In genomic region chr18:63213936-63214671, GRCh38 we compare ENCODE assay signal across 2 cellular contexts.
TF ChIP-seq lines count a peak whose summit lies in the region.

No MANE protein-coding gene starts in this region.

TF ChIP-seq in GM12891, 5 proteins besides CTCF, POLR2A, EP300 and RAD21 (continued from another document):
- no peak for TF ChIP-seq POU2F2 (IDR thresholded peaks at IDR 0.05; ENCODE audit: low read depth, low read length)

TF ChIP-seq in H1, 55 proteins besides CTCF, POLR2A, EP300 and RAD21 (continued from another document):
- TF ChIP-seq POLR2AphosphoS5 (IDR thresholded peaks at IDR 0.05; ENCODE audit: low read depth, low read length) (no peak), SP2 (IDR thresholded peaks at IDR 0.05; ENCODE audit: low read length) (no peak), BACH1 (IDR thresholded peaks at IDR 0.05; ENCODE audit: low read length) (no peak), ATF2 (IDR thresholded peaks at IDR 0.05; ENCODE audit: low read length) (no peak), KDM1A (IDR thresholded peaks at IDR 0.05; ENCODE audit: borderline replicate concordance, low read length) (no peak), JUND (IDR thresholded peaks at IDR 0.05; ENCODE audit: low read length) (no peak), RXRA (IDR thresholded peaks at IDR 0.05; ENCODE audit: insufficient read depth, low read depth, low read length) (no peak), SUZ12 (IDR thresholded peaks at IDR 0.05; ENCODE audit: low read length) (no peak), EZH2 (IDR thresholded peaks at IDR 0.05; ENCODE audit: low read depth, low read length, severe bottlenecking) (no peak), SIN3A (conservative IDR thresholded peaks at IDR 0.05 in 1 of 2, IDR thresholded peaks at IDR 0.05 in 1 of 2; ENCODE audit: low read depth in 1 of 2, low read length in 2 of 2) (no peak), TBP (IDR thresholded peaks at IDR 0.05; ENCODE audit: low read depth, low read length) (no peak), BCL11A (IDR thresholded peaks at IDR 0.05; ENCODE audit: low read depth in 2 of 2, low read length in 2 of 2) (no peak)
- TF ChIP-seq, protein P1, sequence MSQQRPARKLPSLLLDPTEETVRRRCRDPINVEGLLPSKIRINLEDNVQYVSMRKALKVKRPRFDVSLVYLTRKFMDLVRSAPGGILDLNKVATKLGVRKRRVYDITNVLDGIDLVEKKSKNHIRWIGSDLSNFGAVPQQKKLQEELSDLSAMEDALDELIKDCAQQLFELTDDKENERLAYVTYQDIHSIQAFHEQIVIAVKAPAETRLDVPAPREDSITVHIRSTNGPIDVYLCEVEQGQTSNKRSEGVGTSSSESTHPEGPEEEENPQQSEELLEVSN (IDR thresholded peaks at IDR 0.05) = no peak
- TF ChIP-seq, protein P2, sequence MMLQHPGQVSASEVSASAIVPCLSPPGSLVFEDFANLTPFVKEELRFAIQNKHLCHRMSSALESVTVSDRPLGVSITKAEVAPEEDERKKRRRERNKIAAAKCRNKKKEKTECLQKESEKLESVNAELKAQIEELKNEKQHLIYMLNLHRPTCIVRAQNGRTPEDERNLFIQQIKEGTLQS (IDR thresholded peaks at IDR 0.05; ENCODE audit: insufficient read depth, low read depth, low read length) = no peak
